In the genomic region with DNA sequence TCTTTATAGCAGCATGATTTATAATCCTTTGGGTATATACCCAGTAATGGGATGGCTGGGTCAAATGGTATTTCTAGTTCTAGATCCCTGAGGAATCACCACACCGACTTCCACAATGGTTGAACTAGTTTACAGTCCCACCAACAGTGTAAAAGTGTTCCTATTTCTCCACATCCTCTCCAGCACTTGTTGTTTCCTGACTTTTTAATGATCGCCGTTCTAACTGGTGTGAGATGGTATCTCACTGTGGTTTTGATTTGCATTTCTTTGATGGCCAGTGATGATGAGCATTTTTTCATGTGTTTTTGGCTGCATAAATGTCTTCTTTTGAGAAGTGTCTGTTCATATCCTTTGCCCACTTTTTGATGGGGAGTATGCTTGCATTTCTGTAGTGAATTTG, we compare ENCODE assay signal across 2 cellular contexts. TPM values are rescaled to one million over a fixed set of nuclear protein-coding genes. Genes with fewer than 3 reads are reported as not detected.
"Had no signal": no experiment of that assay in that cellular context is flagged by ENCODE, and none has a peak within 500 bp of the region (broad histone marks: within the 10 kb centered on the region; RNA-seq: fewer than 3 reads in every experiment).

No MANE protein-coding gene starts in this region.

RNA-seq across cellular contexts. Expression of gene GOLGA6L7, which starts 30.3 kb away (rescaled TPM):
- total RNA-seq: G401, GM12878 had no signal
- polyA plus RNA-seq: GM12878 had no signal
